Comparison of ENCODE assay signal across 8 cellular contexts in genomic region chr17:78717431-78717980, GRCh38.
A peak's percentile ranks its signal among the peaks of the same experiment; 100 is the strongest.
DNase-seq lines count a peak whose midpoint lies in the region; ATAC-seq and TF ChIP-seq lines count a peak whose summit lies in the region.

No MANE protein-coding gene starts in this region.

- DNase-seq in activated T-cell treated with anti-CD3 and anti-CD28 coated beads, Interleukin-2, amount 50 U/mL, for 24 hours: no peak
- no peak for DNase-seq in activated T-cell treated with anti-CD3 and anti-CD28 coated beads, Interleukin-2, amount 50 U/mL, for 1 hour
- DNase-seq in effector memory CD8-positive, alpha-beta T cell: no peak
- DNase-seq in activated CD4-positive, CD25-positive, alpha-beta regulatory T cell treated with anti-CD3 and anti-CD28 coated beads, Interleukin-2, amount 50 U/mL, for 72 hours: no peak

- no peaks in the 10 kb centered on the region for H3K9me3 Mint-ChIP-seq in activated T-cell treated with anti-CD3 and anti-CD28 coated beads, Interleukin-2, amount 50 U/mL, for 24 hours
- no peaks in the 10 kb centered on the region for H3K9me3 Mint-ChIP-seq in effector memory CD8-positive, alpha-beta T cell

- peaks cover 75% of the 10 kb centered on the region for H3K4me1 ChIP-seq in OCI-LY3 (ENCODE audit: low read length)
- peaks cover 38 to 60% of the 10 kb centered on the region in 2 donors for H3K4me1 ChIP-seq in muscle layer of duodenum (ENCODE audit: control insufficient read depth in 1 of 2, insufficient read depth in 2 of 2, low read length in 2 of 2)

- H3K4me3 ChIP-seq in OCI-LY3 (ENCODE audit: low read length): peak overlapping the region; percentile 73
- peak overlapping the region; percentile 71 to 79 for H3K4me3 ChIP-seq in muscle layer of duodenum (ENCODE audit: low read depth in 1 of 2, low read length in 2 of 2)

- H3K27me3 ChIP-seq in OCI-LY3 (ENCODE audit: low read depth, low read length): no peaks in the 10 kb centered on the region
- H3K27me3 ChIP-seq in muscle layer of duodenum (ENCODE audit: low read depth, low read length): no peaks in the 10 kb centered on the region

- no peak for ATAC-seq in effector memory CD8-positive, alpha-beta T cell (replicated peaks)
- ATAC-seq in GM18511 (IDR thresholded peaks at IDR 0.05; ENCODE audit: unreplicated experiment) (no peak), HG03571 (IDR thresholded peaks at IDR 0.05; ENCODE audit: unreplicated experiment) (no peak)

- H3K27ac Mint-ChIP-seq in activated T-cell treated with anti-CD3 and anti-CD28 coated beads, Interleukin-2, amount 50 U/mL, for 24 hours: peak overlapping the region; percentile 94
- peak overlapping the region; percentile 69 to 91 for H3K27ac Mint-ChIP-seq in effector memory CD8-positive, alpha-beta T cell

- peaks cover 100% of the 10 kb centered on the region for H3K79me2 ChIP-seq in OCI-LY3 (ENCODE audit: low read length)

- H2AFZ ChIP-seq in OCI-LY3 (ENCODE audit: low read depth, low read length): no peak overlapping the region

- peaks cover 74% of the 10 kb centered on the region for H4K20me1 ChIP-seq in OCI-LY3 (ENCODE audit: insufficient read depth, low read length)

- peak overlapping the region; percentile 64 for H3K9ac ChIP-seq in OCI-LY3 (ENCODE audit: low read length)

- no peaks in the 10 kb centered on the region for H3K27me3 Mint-ChIP-seq in activated T-cell treated with anti-CD3 and anti-CD28 coated beads, Interleukin-2, amount 50 U/mL, for 24 hours
- no peaks in the 10 kb centered on the region for H3K27me3 Mint-ChIP-seq in effector memory CD8-positive, alpha-beta T cell

- H3K9me3 ChIP-seq in OCI-LY3 (ENCODE audit: insufficient read depth, low read length): no peaks in the 10 kb centered on the region
- no peaks in the 10 kb centered on the region for H3K9me3 ChIP-seq in muscle layer of duodenum (ENCODE audit: control insufficient read depth in 1 of 2, low read length in 2 of 2)

- peaks cover 10% of the 10 kb centered on the region for H3K36me3 Mint-ChIP-seq in activated T-cell treated with anti-CD3 and anti-CD28 coated beads, Interleukin-2, amount 50 U/mL, for 24 hours (ENCODE audit: low read depth)
- H3K36me3 Mint-ChIP-seq in effector memory CD8-positive, alpha-beta T cell (ENCODE audit: insufficient read depth): peaks cover 66% of the 10 kb centered on the region

- H3K36me3 ChIP-seq in OCI-LY3 (replicated peaks; ENCODE audit: low read depth, low read length): no peaks in the 10 kb centered on the region
- no peaks in the 10 kb centered on the region for H3K36me3 ChIP-seq in muscle layer of duodenum (ENCODE audit: control insufficient read depth in 1 of 2, insufficient read depth in 2 of 2, low read length in 2 of 2)

- H3K4me1 Mint-ChIP-seq in activated T-cell treated with anti-CD3 and anti-CD28 coated beads, Interleukin-2, amount 50 U/mL, for 24 hours (ENCODE audit: low read depth): peaks cover 92% of the 10 kb centered on the region
- H3K4me1 Mint-ChIP-seq in effector memory CD8-positive, alpha-beta T cell (ENCODE audit: low read depth in 2 of 2): peaks cover 70 to 79% of the 10 kb centered on the region in 2 donors

- H3K4me3 Mint-ChIP-seq in activated T-cell treated with anti-CD3 and anti-CD28 coated beads, Interleukin-2, amount 50 U/mL, for 24 hours: peak overlapping the region; percentile 63
- H3K4me3 Mint-ChIP-seq in effector memory CD8-positive, alpha-beta T cell: peak overlapping the region; percentile 72 to 75

- peak overlapping the region; percentile 60; the same call in 1 of the 2 replicates for H3K27ac ChIP-seq in OCI-LY3 (ENCODE audit: low read length)
- H3K27ac ChIP-seq in muscle layer of duodenum (ENCODE audit: low read length): peak overlapping the region; percentile 49

- no peak for TF ChIP-seq CTCF in OCI-LY3 (IDR thresholded peaks at IDR 0.05; ENCODE audit: low read depth, low read length)

- peak overlapping the region; percentile 91 for H3K4me2 ChIP-seq in OCI-LY3 (ENCODE audit: low read length)
